Comparison of ENCODE assay signal across 10 cellular contexts in genomic region chrX:11629593-11630211, GRCh38. TPM values are rescaled to one million over a fixed set of nuclear protein-coding genes. Genes with fewer than 3 reads are reported as not detected.
DNase-seq lines count a peak whose midpoint lies in the region; ATAC-seq and TF ChIP-seq lines count a peak whose summit lies in the region.
"Had no signal": no experiment of that assay in that cellular context is flagged by ENCODE, and none has a peak within 500 bp of the region (broad histone marks: within the 10 kb centered on the region; RNA-seq: fewer than 3 reads in every experiment).

No MANE protein-coding gene starts in this region.

- no peak for TF ChIP-seq EP300 in gastroesophageal sphincter (IDR thresholded peaks at IDR 0.05)

- TF ChIP-seq CTCF in gastroesophageal sphincter (IDR thresholded peaks at IDR 0.05) = no peak

- WGBS in gastroesophageal sphincter (ENCODE audit: low coverage in 1 of 2), 2 donors = 0 to 25% methylated on average over 1 to 4 of the region's 4 CpGs

- no peak overlapping the region for H3K4me3 ChIP-seq in ACC112 (ENCODE audit: low read depth, low read length)
- H3K4me3 ChIP-seq in gastroesophageal sphincter = no peak overlapping the region
- H3K4me3 ChIP-seq: body of pancreas had no signal

- H3K27ac ChIP-seq in ACC112 (ENCODE audit: low read depth, low read length) (no peak overlapping the region; the same call in 1 of the 2 replicates), gastroesophageal sphincter (peak overlapping the region in 1 of 4 donors; percentile 59)
- H3K27ac ChIP-seq: body of pancreas had no signal

- H3K9me3 ChIP-seq in gastroesophageal sphincter = no peaks in the 10 kb centered on the region
- H3K9me3 ChIP-seq: body of pancreas had no signal

- DNase-seq in M059J (ENCODE audit: low read depth) = peak; percentile 62
- DNase-seq in NCI-H1092 treated with DMSO at 0.1 percent for 48 hours (lab: John Stamatoyannopoulos, UW) = no peak
- DNase-seq in cerebellum (ENCODE audit: low spot score) = no peak
- DNase-seq in NCI-H2029 treated with DMSO at 0.1 percent for 48 hours (lab: John Stamatoyannopoulos, UW) = no peak
- DNase-seq: NCI-H187 had no signal

- no peak for TF ChIP-seq POLR2A in gastroesophageal sphincter (IDR thresholded peaks at IDR 0.05)
- TF ChIP-seq POLR2A in GM18505 (IDR thresholded peaks at IDR 0.05; ENCODE audit: borderline replicate concordance, extremely low read depth, insufficient read depth, insufficient read length) = no peak

- H3K27me3 ChIP-seq in ACC112 (ENCODE audit: insufficient read depth, low read length) (no peaks in the 10 kb centered on the region), gastroesophageal sphincter (no peaks in the 10 kb centered on the region)
- H3K27me3 ChIP-seq: body of pancreas had no signal

- no peaks in the 10 kb centered on the region for H3K79me2 ChIP-seq in ACC112 (ENCODE audit: control insufficient read depth, insufficient read depth, low read length, unreplicated experiment)

- peak overlapping the region; percentile 25 for H2AFZ ChIP-seq in ACC112 (ENCODE audit: low read length, unreplicated experiment)

- ATAC-seq in GM19455 (IDR thresholded peaks at IDR 0.05; ENCODE audit: unreplicated experiment) = peak; percentile 63
- peak; percentile 87 for ATAC-seq in gastroesophageal sphincter
- no peak for ATAC-seq in GM18505 (IDR thresholded peaks at IDR 0.05; ENCODE audit: unreplicated experiment)
- ATAC-seq: body of pancreas had no signal

- H3K4me1 ChIP-seq in ACC112 (ENCODE audit: control insufficient read depth, insufficient read depth, low read length, unreplicated experiment) = peaks cover 4% of the 10 kb centered on the region
- H3K4me1 ChIP-seq in gastroesophageal sphincter = no peaks in the 10 kb centered on the region
- H3K4me1 ChIP-seq: body of pancreas had no signal

- peaks cover 8% of the 10 kb centered on the region for H3K36me3 ChIP-seq in ACC112 (ENCODE audit: insufficient read depth, low read length)
- H3K36me3 ChIP-seq in gastroesophageal sphincter = no peaks in the 10 kb centered on the region

RNA-seq across cellular contexts. Expression of gene ARHGAP6, which starts 36.0 kb away (rescaled TPM):
- 0.27 and 0.44 TPM in 2 replicates for total RNA-seq in M059J (2014; rRNA removed; shearing (Covaris generic))
- 10 to 100 TPM; 25.2 to 35.1 (median 31.8) TPM for total RNA-seq in gastroesophageal sphincter
- 5.1 TPM for total RNA-seq in cerebellum
